Comparison of ENCODE assay signal across 1 cellular context in the genomic region with DNA sequence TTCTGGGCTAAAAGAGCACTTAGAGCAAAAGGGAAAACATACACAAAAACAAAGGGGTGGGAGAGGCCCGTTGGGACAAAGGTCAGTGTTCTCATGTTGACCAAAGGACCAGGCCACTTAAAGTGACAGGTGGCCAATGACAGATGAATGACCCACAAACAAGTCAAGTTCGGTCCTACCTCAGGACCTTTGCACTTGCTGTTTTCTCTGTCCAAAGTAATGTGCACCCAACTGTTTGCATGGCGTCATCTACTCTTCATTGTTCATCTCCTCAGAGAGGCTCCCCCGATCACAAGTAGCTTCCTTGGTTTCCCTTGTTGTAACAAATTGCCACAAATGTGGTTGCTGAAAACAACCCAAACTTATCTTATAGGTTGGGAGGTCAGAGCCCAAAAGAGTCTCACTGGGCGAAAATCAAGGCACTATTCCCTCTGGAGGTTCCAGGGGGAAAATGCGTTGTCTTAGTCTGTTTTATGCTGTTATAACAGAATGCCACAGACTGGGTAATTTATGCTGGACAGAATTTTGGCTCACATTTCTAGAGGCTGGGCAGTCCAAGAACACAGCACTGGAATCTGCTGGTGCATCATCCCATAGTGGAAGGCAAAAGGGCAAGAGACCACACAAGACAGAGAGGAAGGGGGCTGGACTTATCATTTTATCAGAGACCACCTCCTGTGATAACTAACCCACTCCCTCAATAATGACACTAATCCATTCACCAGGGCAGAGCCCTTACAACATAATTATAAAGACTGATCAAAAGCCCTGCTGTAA.
A peak's percentile ranks its signal among the peaks of the same experiment; 100 is the strongest.
TF ChIP-seq lines count a peak whose summit lies in the region.

No MANE protein-coding gene starts in this region.

TF ChIP-seq in HepG2, 621 proteins besides CTCF, POLR2A, EP300 and RAD21 (continued from another document and continues in another):
- TF ChIP-seq GPBP1L1 (CRISPR knock-in tag; IDR thresholded peaks at IDR 0.05) (no peak), ZFP36L1 (CRISPR knock-in tag; IDR thresholded peaks at IDR 0.05) (no peak), IKZF4 (CRISPR knock-in tag; IDR thresholded peaks at IDR 0.05; ENCODE audit: borderline replicate concordance, low read depth, not compliant biosample characterization) (no peak), ZSCAN9 (CRISPR knock-in tag; IDR thresholded peaks at IDR 0.05; ENCODE audit: borderline replicate concordance) (peak; percentile 66; the same call in 1 of the 2 replicates), NR2F6 (IDR thresholded peaks at IDR 0.05) (peak; percentile 81), NR2F6 (CRISPR knock-in tag; IDR thresholded peaks at IDR 0.05) (peak; percentile 79), KDM5A (IDR thresholded peaks at IDR 0.05; ENCODE audit: borderline replicate concordance, low read length) (no peak), HDAC1 (CRISPR knock-in tag; IDR thresholded peaks at IDR 0.05) (peak; percentile 89), ZMAT3 (CRISPR knock-in tag; conservative IDR thresholded peaks at IDR 0.05) (no peak), HDAC2 (CRISPR knock-in tag; IDR thresholded peaks at IDR 0.05) (peak; percentile 96), ATM (IDR thresholded peaks at IDR 0.05; ENCODE audit: borderline replicate concordance) (no peak), TRIM24 (CRISPR knock-in tag; IDR thresholded peaks at IDR 0.05) (peak; percentile 67; the same call in 1 of the 2 replicates), KLF12 (CRISPR knock-in tag; IDR thresholded peaks at IDR 0.05; ENCODE audit: borderline replicate concordance) (no peak), STAG1 (CRISPR knock-in tag; IDR thresholded peaks at IDR 0.05) (no peak), NAIF1 (CRISPR knock-in tag; IDR thresholded peaks at IDR 0.05; ENCODE audit: borderline replicate concordance) (0 out of 2 replicates have a peak, but pooled peaks have one; percentile 49), ZNF567 (CRISPR knock-in tag; IDR thresholded peaks at IDR 0.05; ENCODE audit: borderline replicate concordance) (no peak), NCOR1 (IDR thresholded peaks at IDR 0.05; ENCODE audit: borderline replicate concordance, low read length) (peak; percentile 69; the same call in 1 of the 2 replicates), ZNF432 (CRISPR knock-in tag; IDR thresholded peaks at IDR 0.05; ENCODE audit: borderline replicate concordance) (no peak), SIX1 (CRISPR knock-in tag; IDR thresholded peaks at IDR 0.05; ENCODE audit: borderline replicate concordance) (peak; percentile 54; the same call in 1 of the 2 replicates), GZF1 (CRISPR knock-in tag; IDR thresholded peaks at IDR 0.05) (no peak; the same call in 1 of the 2 replicates), RFX3 (CRISPR knock-in tag; IDR thresholded peaks at IDR 0.05) (no peak), KDM4B (CRISPR knock-in tag; IDR thresholded peaks at IDR 0.05) (no peak), ZBTB20 (CRISPR knock-in tag; IDR thresholded peaks at IDR 0.05; ENCODE audit: borderline replicate concordance, low read depth) (peak; percentile 54; the same call in 1 of the 2 replicates), FOXA3 (CRISPR knock-in tag; IDR thresholded peaks at IDR 0.05) (peak; percentile 90), ZNF652 (CRISPR knock-in tag; IDR thresholded peaks at IDR 0.05; ENCODE audit: borderline replicate concordance, low read depth) (0 out of 2 replicates have a peak, but pooled peaks have one; percentile 28), MAFF (IDR thresholded peaks at IDR 0.05; ENCODE audit: low read depth, low read length) (no peak), RARG (CRISPR knock-in tag; IDR thresholded peaks at IDR 0.05; ENCODE audit: low read depth) (no peak), RELA (CRISPR knock-in tag; IDR thresholded peaks at IDR 0.05) (no peak), PAX8 (CRISPR knock-in tag; IDR thresholded peaks at IDR 0.05; ENCODE audit: borderline replicate concordance) (no peak), ZNF503 (CRISPR knock-in tag; IDR thresholded peaks at IDR 0.05) (peak; percentile 55; the same call in 1 of the 2 replicates), ZBTB14 (CRISPR knock-in tag; IDR thresholded peaks at IDR 0.05) (no peak), ZSCAN31 (CRISPR knock-in tag; IDR thresholded peaks at IDR 0.05; ENCODE audit: low read depth) (0 out of 2 replicates have a peak, but pooled peaks have one; percentile 43), THAP11 (CRISPR knock-in tag; IDR thresholded peaks at IDR 0.05) (peak; percentile 51; the same call in 1 of the 2 replicates), FIP1L1 (IDR thresholded peaks at IDR 0.05; ENCODE audit: borderline replicate concordance, insufficient read depth, low read depth, low read length) (no peak), ZC3H13 (CRISPR knock-in tag; IDR thresholded peaks at IDR 0.05) (no peak)
- TF ChIP-seq, protein P1, sequence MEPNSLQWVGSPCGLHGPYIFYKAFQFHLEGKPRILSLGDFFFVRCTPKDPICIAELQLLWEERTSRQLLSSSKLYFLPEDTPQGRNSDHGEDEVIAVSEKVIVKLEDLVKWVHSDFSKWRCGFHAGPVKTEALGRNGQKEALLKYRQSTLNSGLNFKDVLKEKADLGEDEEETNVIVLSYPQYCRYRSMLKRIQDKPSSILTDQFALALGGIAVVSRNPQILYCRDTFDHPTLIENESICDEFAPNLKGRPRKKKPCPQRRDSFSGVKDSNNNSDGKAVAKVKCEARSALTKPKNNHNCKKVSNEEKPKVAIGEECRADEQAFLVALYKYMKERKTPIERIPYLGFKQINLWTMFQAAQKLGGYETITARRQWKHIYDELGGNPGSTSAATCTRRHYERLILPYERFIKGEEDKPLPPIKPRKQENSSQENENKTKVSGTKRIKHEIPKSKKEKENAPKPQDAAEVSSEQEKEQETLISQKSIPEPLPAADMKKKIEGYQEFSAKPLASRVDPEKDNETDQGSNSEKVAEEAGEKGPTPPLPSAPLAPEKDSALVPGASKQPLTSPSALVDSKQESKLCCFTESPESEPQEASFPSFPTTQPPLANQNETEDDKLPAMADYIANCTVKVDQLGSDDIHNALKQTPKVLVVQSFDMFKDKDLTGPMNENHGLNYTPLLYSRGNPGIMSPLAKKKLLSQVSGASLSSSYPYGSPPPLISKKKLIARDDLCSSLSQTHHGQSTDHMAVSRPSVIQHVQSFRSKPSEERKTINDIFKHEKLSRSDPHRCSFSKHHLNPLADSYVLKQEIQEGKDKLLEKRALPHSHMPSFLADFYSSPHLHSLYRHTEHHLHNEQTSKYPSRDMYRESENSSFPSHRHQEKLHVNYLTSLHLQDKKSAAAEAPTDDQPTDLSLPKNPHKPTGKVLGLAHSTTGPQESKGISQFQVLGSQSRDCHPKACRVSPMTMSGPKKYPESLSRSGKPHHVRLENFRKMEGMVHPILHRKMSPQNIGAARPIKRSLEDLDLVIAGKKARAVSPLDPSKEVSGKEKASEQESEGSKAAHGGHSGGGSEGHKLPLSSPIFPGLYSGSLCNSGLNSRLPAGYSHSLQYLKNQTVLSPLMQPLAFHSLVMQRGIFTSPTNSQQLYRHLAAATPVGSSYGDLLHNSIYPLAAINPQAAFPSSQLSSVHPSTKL (CRISPR knock-in tag; IDR thresholded peaks at IDR 0.05) = peak; percentile 76; the same call in 1 of the 2 replicates
- TF ChIP-seq, protein P2, sequence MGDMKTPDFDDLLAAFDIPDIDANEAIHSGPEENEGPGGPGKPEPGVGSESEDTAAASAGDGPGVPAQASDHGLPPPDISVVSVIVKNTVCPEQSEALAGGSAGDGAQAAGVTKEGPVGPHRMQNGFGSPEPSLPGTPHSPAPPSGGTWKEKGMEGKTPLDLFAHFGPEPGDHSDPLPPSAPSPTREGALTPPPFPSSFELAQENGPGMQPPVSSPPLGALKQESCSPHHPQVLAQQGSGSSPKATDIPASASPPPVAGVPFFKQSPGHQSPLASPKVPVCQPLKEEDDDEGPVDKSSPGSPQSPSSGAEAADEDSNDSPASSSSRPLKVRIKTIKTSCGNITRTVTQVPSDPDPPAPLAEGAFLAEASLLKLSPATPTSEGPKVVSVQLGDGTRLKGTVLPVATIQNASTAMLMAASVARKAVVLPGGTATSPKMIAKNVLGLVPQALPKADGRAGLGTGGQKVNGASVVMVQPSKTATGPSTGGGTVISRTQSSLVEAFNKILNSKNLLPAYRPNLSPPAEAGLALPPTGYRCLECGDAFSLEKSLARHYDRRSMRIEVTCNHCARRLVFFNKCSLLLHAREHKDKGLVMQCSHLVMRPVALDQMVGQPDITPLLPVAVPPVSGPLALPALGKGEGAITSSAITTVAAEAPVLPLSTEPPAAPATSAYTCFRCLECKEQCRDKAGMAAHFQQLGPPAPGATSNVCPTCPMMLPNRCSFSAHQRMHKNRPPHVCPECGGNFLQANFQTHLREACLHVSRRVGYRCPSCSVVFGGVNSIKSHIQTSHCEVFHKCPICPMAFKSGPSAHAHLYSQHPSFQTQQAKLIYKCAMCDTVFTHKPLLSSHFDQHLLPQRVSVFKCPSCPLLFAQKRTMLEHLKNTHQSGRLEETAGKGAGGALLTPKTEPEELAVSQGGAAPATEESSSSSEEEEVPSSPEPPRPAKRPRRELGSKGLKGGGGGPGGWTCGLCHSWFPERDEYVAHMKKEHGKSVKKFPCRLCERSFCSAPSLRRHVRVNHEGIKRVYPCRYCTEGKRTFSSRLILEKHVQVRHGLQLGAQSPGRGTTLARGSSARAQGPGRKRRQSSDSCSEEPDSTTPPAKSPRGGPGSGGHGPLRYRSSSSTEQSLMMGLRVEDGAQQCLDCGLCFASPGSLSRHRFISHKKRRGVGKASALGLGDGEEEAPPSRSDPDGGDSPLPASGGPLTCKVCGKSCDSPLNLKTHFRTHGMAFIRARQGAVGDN (CRISPR knock-in tag; IDR thresholded peaks at IDR 0.05) = no peak
- TF ChIP-seq, protein P3, sequence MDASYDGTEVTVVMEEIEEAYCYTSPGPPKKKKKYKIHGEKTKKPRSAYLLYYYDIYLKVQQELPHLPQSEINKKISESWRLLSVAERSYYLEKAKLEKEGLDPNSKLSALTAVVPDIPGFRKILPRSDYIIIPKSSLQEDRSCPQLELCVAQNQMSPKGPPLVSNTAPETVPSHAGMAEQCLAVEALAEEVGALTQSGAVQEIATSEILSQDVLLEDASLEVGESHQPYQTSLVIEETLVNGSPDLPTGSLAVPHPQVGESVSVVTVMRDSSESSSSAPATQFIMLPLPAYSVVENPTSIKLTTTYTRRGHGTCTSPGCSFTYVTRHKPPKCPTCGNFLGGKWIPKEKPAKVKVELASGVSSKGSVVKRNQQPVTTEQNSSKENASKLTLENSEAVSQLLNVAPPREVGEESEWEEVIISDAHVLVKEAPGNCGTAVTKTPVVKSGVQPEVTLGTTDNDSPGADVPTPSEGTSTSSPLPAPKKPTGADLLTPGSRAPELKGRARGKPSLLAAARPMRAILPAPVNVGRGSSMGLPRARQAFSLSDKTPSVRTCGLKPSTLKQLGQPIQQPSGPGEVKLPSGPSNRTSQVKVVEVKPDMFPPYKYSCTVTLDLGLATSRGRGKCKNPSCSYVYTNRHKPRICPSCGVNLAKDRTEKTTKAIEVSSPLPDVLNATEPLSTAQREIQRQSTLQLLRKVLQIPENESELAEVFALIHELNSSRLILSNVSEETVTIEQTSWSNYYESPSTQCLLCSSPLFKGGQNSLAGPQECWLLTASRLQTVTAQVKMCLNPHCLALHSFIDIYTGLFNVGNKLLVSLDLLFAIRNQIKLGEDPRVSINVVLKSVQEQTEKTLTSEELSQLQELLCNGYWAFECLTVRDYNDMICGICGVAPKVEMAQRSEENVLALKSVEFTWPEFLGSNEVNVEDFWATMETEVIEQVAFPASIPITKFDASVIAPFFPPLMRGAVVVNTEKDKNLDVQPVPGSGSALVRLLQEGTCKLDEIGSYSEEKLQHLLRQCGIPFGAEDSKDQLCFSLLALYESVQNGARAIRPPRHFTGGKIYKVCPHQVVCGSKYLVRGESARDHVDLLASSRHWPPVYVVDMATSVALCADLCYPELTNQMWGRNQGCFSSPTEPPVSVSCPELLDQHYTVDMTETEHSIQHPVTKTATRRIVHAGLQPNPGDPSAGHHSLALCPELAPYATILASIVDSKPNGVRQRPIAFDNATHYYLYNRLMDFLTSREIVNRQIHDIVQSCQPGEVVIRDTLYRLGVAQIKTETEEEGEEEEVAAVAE (CRISPR knock-in tag; IDR thresholded peaks at IDR 0.05; ENCODE audit: borderline replicate concordance) = 0 out of 2 replicates have a peak, but pooled peaks have one; percentile 18
